ENCODE assay signal across 8 cellular contexts in the genomic region with DNA sequence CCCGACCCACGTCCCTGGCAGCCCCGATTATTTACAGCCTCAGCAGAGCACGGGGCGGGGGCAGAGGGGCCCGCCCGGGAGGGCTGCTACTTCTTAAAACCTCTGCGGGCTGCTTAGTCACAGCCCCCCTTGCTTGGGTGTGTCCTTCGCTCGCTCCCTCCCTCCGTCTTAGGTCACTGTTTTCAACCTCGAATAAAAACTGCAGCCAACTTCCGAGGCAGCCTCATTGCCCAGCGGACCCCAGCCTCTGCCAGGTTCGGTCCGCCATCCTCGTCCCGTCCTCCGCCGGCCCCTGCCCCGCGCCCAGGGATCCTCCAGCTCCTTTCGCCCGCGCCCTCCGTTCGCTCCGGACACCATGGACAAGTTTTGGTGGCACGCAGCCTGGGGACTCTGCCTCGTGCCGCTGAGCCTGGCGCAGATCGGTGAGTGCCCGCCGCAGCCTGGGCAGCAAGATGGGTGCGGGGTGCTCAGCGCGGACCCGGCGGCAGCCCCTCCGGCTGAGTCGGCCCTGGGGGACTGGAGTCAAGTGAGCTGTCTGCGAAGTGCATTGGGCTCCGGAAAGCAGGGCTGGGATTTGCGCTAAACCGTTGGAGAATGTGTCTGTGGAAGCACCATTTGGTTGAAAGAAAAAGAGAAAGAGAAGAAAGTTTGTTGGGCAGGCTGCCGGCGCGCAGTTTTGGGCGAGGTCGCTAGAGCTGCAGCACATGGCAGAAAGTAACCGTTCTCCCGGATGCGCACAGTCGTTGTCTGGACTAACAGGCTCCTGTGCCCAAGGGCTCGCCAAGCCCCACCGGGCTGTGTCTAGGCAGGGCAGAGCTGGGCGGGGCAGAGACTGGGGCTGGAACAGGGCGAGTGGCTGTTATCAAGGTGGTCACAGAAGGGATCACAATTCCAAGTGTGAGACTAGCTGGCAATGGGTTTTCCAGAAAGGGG. TPM values are rescaled to one million over a fixed set of nuclear protein-coding genes. Genes with fewer than 3 reads are reported as not detected.
DNase-seq lines count a peak whose midpoint lies in the region; ATAC-seq lines count a peak whose summit lies in the region.

A gene (plus strand): TSS at position 223 of the 933 bp plus-strand sequence. CDS start 133 bp downstream, at position 356.

- H3K4me1 Mint-ChIP-seq in memory B cell, result peaks cover 41% of the 10 kb centered on the region

- peak within 1 kb of the TSS; percentile 50 for H3K4me3 ChIP-seq in ectodermal cell (ENCODE audit: insufficient read depth, low read depth, low read length)

- H3K4me1 ChIP-seq in ectodermal cell (ENCODE audit: control insufficient read depth, insufficient read depth, low read length), result no peaks in the 10 kb centered on the region

- H3K27ac ChIP-seq in ectodermal cell (ENCODE audit: insufficient read depth, low read depth, low read length, poor library complexity, severe bottlenecking), result no peak within 1 kb of the TSS

- peaks cover 5% of the 10 kb centered on the region for H3K36me3 Mint-ChIP-seq in memory B cell

- H3K4me3 Mint-ChIP-seq in memory B cell, result peak within 1 kb of the TSS; percentile 87

- H3K27ac Mint-ChIP-seq in memory B cell, result peak within 1 kb of the TSS; percentile 94

- H3K9me3 ChIP-seq in ectodermal cell (ENCODE audit: control insufficient read depth, low read length), result no peaks in the 10 kb centered on the region

- peak; percentile 30 for DNase-seq in DMS79 (lab: John Stamatoyannopoulos, UW)
- peak; percentile 9 for DNase-seq in NCI-H1105 (lab: John Stamatoyannopoulos, UW)
- peak; percentile 70 to 78 for DNase-seq in activated CD4-positive, alpha-beta T cell treated with anti-CD3 and anti-CD28 coated beads, Interleukin-2, amount 50 U/mL, for 48 hours
- DNase-seq in memory B cell (ENCODE audit: low spot score in 2 of 2), result peak; percentile 69 to 78
- peak; percentile 57 for DNase-seq in stimulated activated CD8-positive, alpha-beta memory T cell treated with anti-CD3 and anti-CD28 coated beads, Interleukin-15, amount 100 ng/mL, for 1 hour (ENCODE audit: low read depth)
- no peak for DNase-seq in cerebellum (ENCODE audit: low spot score)

- H3K9me3 Mint-ChIP-seq in memory B cell, result no peaks in the 10 kb centered on the region

- H3K36me3 ChIP-seq in ectodermal cell (ENCODE audit: control insufficient read depth, insufficient read depth, low read length), result no peaks in the 10 kb centered on the region

- H3K27me3 Mint-ChIP-seq in memory B cell, result no peaks in the 10 kb centered on the region

- 1% methylated on average over 59 of the region's 59 CpGs for WGBS in ectodermal cell, 2 experiments

- H3K27me3 ChIP-seq in ectodermal cell (ENCODE audit: control insufficient read depth, insufficient read depth, low read length, poor library complexity, severe bottlenecking), result peaks cover 52% of the 10 kb centered on the region

- ATAC-seq in GM21786 (IDR thresholded peaks at IDR 0.05; ENCODE audit: unreplicated experiment), result peak; percentile 29
- peak; percentile 74 for ATAC-seq in memory B cell (ENCODE audit: low read depth)

RNA-seq across cellular contexts. Expression of the gene that starts here (rescaled TPM):
- 3.6 TPM for polyA plus RNA-seq in ectodermal cell (2013, experiment 1 of 4)
- 3.4 TPM for polyA plus RNA-seq in ectodermal cell (2013, experiment 2 of 4)
- 9.2 TPM for polyA plus RNA-seq in ectodermal cell (2013, experiment 3 of 4)
- 7.5 TPM for polyA plus RNA-seq in ectodermal cell (2013, experiment 4 of 4)
- total RNA-seq in cerebellum, result 6.0 TPM
